ENCODE assay signal across 1 cellular context in genomic region chr9:95477441-95477840, GRCh38.
A peak's percentile ranks its signal among the peaks of the same experiment; 100 is the strongest.
TF ChIP-seq lines count a peak whose summit lies in the region.

No MANE protein-coding gene starts in this region.

TF ChIP-seq in H1, 55 proteins besides CTCF, POLR2A, EP300 and RAD21:
- TF ChIP-seq JUND (IDR thresholded peaks at IDR 0.05; ENCODE audit: low read length), result no peak
- no peak for TF ChIP-seq SIN3A (conservative IDR thresholded peaks at IDR 0.05 in 1 of 2, IDR thresholded peaks at IDR 0.05 in 1 of 2; ENCODE audit: low read depth in 1 of 2, low read length in 2 of 2)
- no peak; the same call in 1 of the 2 replicates for TF ChIP-seq MAX (IDR thresholded peaks at IDR 0.05)
- TF ChIP-seq TAF7 (optimal IDR thresholded peaks at IDR 0.05; ENCODE audit: borderline replicate concordance, low read depth, low read length), result no peak
- TF ChIP-seq CHD1 (IDR thresholded peaks at IDR 0.05; ENCODE audit: low read depth, low read length), result no peak
- TF ChIP-seq ATF2 (IDR thresholded peaks at IDR 0.05; ENCODE audit: low read length), result no peak
- no peak for TF ChIP-seq BACH1 (IDR thresholded peaks at IDR 0.05; ENCODE audit: low read length)
- no peak for TF ChIP-seq RXRA (IDR thresholded peaks at IDR 0.05; ENCODE audit: insufficient read depth, low read depth, low read length)
- TF ChIP-seq NANOG (IDR thresholded peaks at IDR 0.05; ENCODE audit: insufficient read depth, low read depth, low read length, poor library complexity, severe bottlenecking), result peak; percentile 16
- TF ChIP-seq CTBP2 (IDR thresholded peaks at IDR 0.05; ENCODE audit: borderline replicate concordance, insufficient read depth, insufficient read length, low read length), result peak; percentile 35
- no peak for TF ChIP-seq SAP30 (IDR thresholded peaks at IDR 0.05; ENCODE audit: insufficient read depth, insufficient replicate concordance, low read length)
- no peak for TF ChIP-seq SP4 (IDR thresholded peaks at IDR 0.05; ENCODE audit: low read length)
- no peak for TF ChIP-seq ATF3 (IDR thresholded peaks at IDR 0.05; ENCODE audit: insufficient read depth, low read depth, low read length)
